In genomic region chr17:8153957-8154607, GRCh38 we compare ENCODE assay signal across 1 cellular context.
A peak's percentile ranks its signal among the peaks of the same experiment; 100 is the strongest.
TF ChIP-seq lines count a peak whose summit lies in the region.

No MANE protein-coding gene starts in this region.

TF ChIP-seq in WTC11, 78 proteins besides CTCF, POLR2A, EP300 and RAD21 (continued from another document and continues in another):
- TF ChIP-seq CREM (CRISPR knock-in tag; IDR thresholded peaks at IDR 0.05), result no peak; the same call in 1 of the 2 replicates
- TF ChIP-seq ZNF281 (CRISPR knock-in tag; IDR thresholded peaks at IDR 0.05), result no peak
- TF ChIP-seq ATF2 (CRISPR knock-in tag; IDR thresholded peaks at IDR 0.05; ENCODE audit: borderline replicate concordance, low read depth), result no peak
- TF ChIP-seq HMGXB4 (CRISPR knock-in tag; IDR thresholded peaks at IDR 0.05), result no peak
- TF ChIP-seq, protein P1, sequence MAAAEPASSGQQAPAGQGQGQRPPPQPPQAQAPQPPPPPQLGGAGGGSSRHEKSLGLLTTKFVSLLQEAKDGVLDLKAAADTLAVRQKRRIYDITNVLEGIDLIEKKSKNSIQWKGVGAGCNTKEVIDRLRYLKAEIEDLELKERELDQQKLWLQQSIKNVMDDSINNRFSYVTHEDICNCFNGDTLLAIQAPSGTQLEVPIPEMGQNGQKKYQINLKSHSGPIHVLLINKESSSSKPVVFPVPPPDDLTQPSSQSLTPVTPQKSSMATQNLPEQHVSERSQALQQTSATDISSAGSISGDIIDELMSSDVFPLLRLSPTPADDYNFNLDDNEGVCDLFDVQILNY (CRISPR knock-in tag; IDR thresholded peaks at IDR 0.05), result no peak
- no peak for TF ChIP-seq E2F4 (CRISPR knock-in tag; IDR thresholded peaks at IDR 0.05; ENCODE audit: borderline replicate concordance, low read depth)
- no peak for TF ChIP-seq USF2 (CRISPR knock-in tag; IDR thresholded peaks at IDR 0.05)
- no peak; the same call in 1 of the 2 replicates for TF ChIP-seq ARID4B (CRISPR knock-in tag; IDR thresholded peaks at IDR 0.05; ENCODE audit: borderline replicate concordance)
- no peak for TF ChIP-seq ATF6 (CRISPR knock-in tag; IDR thresholded peaks at IDR 0.05)
- no peak for TF ChIP-seq ETV6 (CRISPR knock-in tag; IDR thresholded peaks at IDR 0.05)
- TF ChIP-seq TCF7 (CRISPR knock-in tag; IDR thresholded peaks at IDR 0.05; ENCODE audit: low read depth), result no peak
- no peak for TF ChIP-seq ATF3 (CRISPR knock-in tag; conservative IDR thresholded peaks at IDR 0.05)
- no peak for TF ChIP-seq SMAD4 (CRISPR knock-in tag; IDR thresholded peaks at IDR 0.05)
- TF ChIP-seq FOXP1 (CRISPR knock-in tag; IDR thresholded peaks at IDR 0.05; ENCODE audit: borderline replicate concordance), result 0 out of 2 replicates have a peak, but pooled peaks have one; percentile 50
- TF ChIP-seq ZNF317 (CRISPR knock-in tag; IDR thresholded peaks at IDR 0.05; ENCODE audit: borderline replicate concordance, low read depth), result no peak
- no peak for TF ChIP-seq IRF1 (CRISPR knock-in tag; IDR thresholded peaks at IDR 0.05)
- no peak for TF ChIP-seq CREB1 (CRISPR knock-in tag; IDR thresholded peaks at IDR 0.05)
- TF ChIP-seq ZNF263 (CRISPR knock-in tag; IDR thresholded peaks at IDR 0.05; ENCODE audit: low read depth), result no peak
- TF ChIP-seq ZNF396 (CRISPR knock-in tag; IDR thresholded peaks at IDR 0.05; ENCODE audit: borderline replicate concordance), result no peak
- TF ChIP-seq, protein P2, sequence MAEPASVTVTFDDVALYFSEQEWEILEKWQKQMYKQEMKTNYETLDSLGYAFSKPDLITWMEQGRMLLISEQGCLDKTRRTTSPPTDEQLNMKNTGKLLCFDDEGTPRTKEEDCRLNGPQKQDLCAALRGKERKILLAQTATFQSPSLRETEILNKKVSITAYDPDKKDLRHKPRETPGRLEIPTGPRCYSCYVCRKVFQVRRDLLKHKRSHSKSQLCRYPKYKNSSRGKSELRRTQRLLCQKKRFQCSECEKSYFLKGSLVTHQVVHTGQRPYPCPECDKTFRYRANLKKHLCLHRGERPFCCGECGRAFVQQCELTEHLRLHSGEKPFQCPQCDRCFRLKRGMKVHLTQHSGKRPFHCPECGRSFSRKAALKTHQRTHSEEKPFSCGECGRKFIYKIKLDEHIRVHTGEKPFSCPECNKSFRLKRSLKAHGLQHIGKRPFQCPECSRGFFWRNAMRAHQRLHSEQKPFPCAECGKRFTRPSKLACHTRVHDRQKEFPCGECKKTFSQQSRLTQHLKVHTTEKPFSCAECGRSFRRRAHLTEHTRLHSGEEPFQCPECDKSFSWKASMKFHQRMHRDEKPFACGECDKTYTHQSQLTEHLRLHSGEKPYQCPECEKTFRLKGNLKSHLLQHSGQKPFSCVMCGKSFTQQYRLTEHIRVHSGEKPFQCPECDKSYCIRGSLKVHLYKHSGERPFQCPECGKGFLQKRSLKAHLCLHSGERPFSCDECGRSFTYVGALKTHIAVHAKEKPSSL (CRISPR knock-in tag; conservative IDR thresholded peaks at IDR 0.05), result no peak
- TF ChIP-seq IRF2 (CRISPR knock-in tag; IDR thresholded peaks at IDR 0.05; ENCODE audit: borderline replicate concordance, low read depth), result no peak
- 0 out of 2 replicates have a peak, but pooled peaks have one; percentile 16 for TF ChIP-seq ZNF232 (CRISPR knock-in tag; IDR thresholded peaks at IDR 0.05)
- no peak for TF ChIP-seq ZNF121 (CRISPR knock-in tag; IDR thresholded peaks at IDR 0.05)
- TF ChIP-seq NFYB (CRISPR knock-in tag; conservative IDR thresholded peaks at IDR 0.05; ENCODE audit: low read depth), result no peak
- TF ChIP-seq, protein P3, sequence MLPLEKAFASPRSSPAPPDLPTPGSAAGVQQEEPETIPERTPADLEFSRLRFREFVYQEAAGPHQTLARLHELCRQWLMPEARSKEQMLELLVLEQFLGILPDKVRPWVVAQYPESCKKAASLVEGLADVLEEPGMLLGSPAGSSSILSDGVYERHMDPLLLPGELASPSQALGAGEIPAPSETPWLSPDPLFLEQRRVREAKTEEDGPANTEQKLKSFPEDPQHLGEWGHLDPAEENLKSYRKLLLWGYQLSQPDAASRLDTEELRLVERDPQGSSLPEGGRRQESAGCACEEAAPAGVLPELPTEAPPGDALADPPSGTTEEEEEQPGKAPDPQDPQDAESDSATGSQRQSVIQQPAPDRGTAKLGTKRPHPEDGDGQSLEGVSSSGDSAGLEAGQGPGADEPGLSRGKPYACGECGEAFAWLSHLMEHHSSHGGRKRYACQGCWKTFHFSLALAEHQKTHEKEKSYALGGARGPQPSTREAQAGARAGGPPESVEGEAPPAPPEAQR (CRISPR knock-in tag; IDR thresholded peaks at IDR 0.05), result no peak
- TF ChIP-seq, protein P4, sequence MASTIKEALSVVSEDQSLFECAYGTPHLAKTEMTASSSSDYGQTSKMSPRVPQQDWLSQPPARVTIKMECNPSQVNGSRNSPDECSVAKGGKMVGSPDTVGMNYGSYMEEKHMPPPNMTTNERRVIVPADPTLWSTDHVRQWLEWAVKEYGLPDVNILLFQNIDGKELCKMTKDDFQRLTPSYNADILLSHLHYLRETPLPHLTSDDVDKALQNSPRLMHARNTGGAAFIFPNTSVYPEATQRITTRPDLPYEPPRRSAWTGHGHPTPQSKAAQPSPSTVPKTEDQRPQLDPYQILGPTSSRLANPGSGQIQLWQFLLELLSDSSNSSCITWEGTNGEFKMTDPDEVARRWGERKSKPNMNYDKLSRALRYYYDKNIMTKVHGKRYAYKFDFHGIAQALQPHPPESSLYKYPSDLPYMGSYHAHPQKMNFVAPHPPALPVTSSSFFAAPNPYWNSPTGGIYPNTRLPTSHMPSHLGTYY (CRISPR knock-in tag; IDR thresholded peaks at IDR 0.05), result no peak
- no peak for TF ChIP-seq HMGA2 (CRISPR knock-in tag; IDR thresholded peaks at IDR 0.05)
- TF ChIP-seq NR2C2 (CRISPR knock-in tag; IDR thresholded peaks at IDR 0.05), result no peak
- no peak for TF ChIP-seq USF1 (CRISPR knock-in tag; IDR thresholded peaks at IDR 0.05)
- peak; percentile 77; the same call in 1 of the 2 replicates for TF ChIP-seq ZBTB21 (CRISPR knock-in tag; IDR thresholded peaks at IDR 0.05; ENCODE audit: borderline replicate concordance)
